Comparison of ENCODE assay signal across 23 cellular contexts in the genomic region with DNA sequence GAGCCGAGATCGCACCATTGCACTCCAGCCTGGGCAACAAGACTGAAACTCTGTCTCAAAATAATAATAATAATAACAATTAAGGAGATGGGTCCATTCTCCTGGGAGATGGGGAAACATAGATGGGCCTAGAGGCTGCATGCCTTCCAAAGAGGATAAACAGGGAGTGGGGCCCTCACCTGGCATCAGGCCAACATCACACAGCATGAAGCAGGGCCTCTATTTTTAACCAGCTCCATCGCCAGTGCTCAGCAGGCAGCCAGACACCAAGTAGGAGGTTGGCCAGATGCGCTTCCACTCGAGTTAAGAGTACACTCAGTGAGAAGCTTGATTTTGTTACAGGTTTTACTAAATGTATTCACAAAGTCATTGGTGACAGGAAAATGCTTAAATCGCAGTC.
"Had no signal": no experiment of that assay in that cellular context is flagged by ENCODE, and none has a peak within 500 bp of the region (broad histone marks: within the 10 kb centered on the region; RNA-seq: fewer than 3 reads in every experiment).

No MANE protein-coding gene starts in this region.

- H3K36me3 ChIP-seq: gastrocnemius medialis, right lobe of liver, thoracic aorta, tibial nerve, upper lobe of left lung had no signal

- DNase-seq: dorsolateral prefrontal cortex; effector CD4-positive, alpha-beta T cell; foreskin fibroblast; gastrocnemius medialis; head of caudate nucleus; mesenchymal stem cell; mucosa of descending colon; naive B cell; right lobe of liver; small intestine; stimulated activated CD4-positive, alpha-beta T cell treated with anti-CD3 and anti-CD28 coated beads, Interleukin-15, amount 100 ng/mL, for 24 hours; stimulated activated CD4-positive, alpha-beta T cell treated with anti-CD3 and anti-CD28 coated beads, Interleukin-2, amount 100 ng/mL, for 48 hours; stimulated activated naive B cell treated with anti-CD40 and anti-IgM and Interleukin-4, amounts not matched to agents 10 μg/mL and 1 μg/mL and 100 μg/mL, for 72 hours had no signal

- H3K4me3 ChIP-seq: dorsolateral prefrontal cortex, gastrocnemius medialis, mucosa of descending colon, right lobe of liver, thoracic aorta, tibial nerve, upper lobe of left lung had no signal

- H3K27ac ChIP-seq: dorsolateral prefrontal cortex, epithelial cell of prostate, gastrocnemius medialis, parathyroid adenoma, right lobe of liver, thoracic aorta, tibial nerve had no signal

- H3K27me3 ChIP-seq: right lobe of liver, upper lobe of left lung had no signal

- H3K36me3 Mint-ChIP-seq: mesothelial cell of epicardium; naive B cell; natural killer cell treated with Interleukin-12 subunit alpha and Interleukin-12 subunit beta and Interleukin-15 and Interleukin-18, amount 100 ng/mL, for 72 hours; stimulated activated naive B cell treated with anti-CD40 and anti-IgM and Interleukin-4, amounts not matched to agents 10 μg/mL and 1 μg/mL and 100 μg/mL, for 72 hours had no signal

- H3K9ac ChIP-seq: parathyroid adenoma had no signal

- H3K4me1 ChIP-seq: gastrocnemius medialis, parathyroid adenoma, right lobe of liver, tibial nerve had no signal

- H3K27ac Mint-ChIP-seq: mesothelial cell of epicardium; naive B cell; natural killer cell treated with Interleukin-12 subunit alpha and Interleukin-12 subunit beta and Interleukin-15 and Interleukin-18, amount 100 ng/mL, for 72 hours; progenitor cell of endocrine pancreas; stimulated activated naive B cell treated with anti-CD40 and anti-IgM and Interleukin-4, amounts not matched to agents 10 μg/mL and 1 μg/mL and 100 μg/mL, for 72 hours; stimulated activated naive CD8-positive, alpha-beta T cell treated with anti-CD3 and anti-CD28 coated beads, Interleukin-15, Interleukin-2, amounts not matched to agents 100 ng/mL and 50 ng/mL, for 24 hours had no signal

- H3K9me3 ChIP-seq: gastrocnemius medialis, mucosa of descending colon, right lobe of liver, thoracic aorta, tibial nerve, upper lobe of left lung had no signal

- H3K9me3 Mint-ChIP-seq: mesothelial cell of epicardium; naive B cell; natural killer cell treated with Interleukin-12 subunit alpha and Interleukin-12 subunit beta and Interleukin-15 and Interleukin-18, amount 100 ng/mL, for 72 hours; neural crest cell; stimulated activated naive B cell treated with anti-CD40 and anti-IgM and Interleukin-4, amounts not matched to agents 10 μg/mL and 1 μg/mL and 100 μg/mL, for 72 hours; stimulated activated naive CD8-positive, alpha-beta T cell treated with anti-CD3 and anti-CD28 coated beads, Interleukin-15, Interleukin-2, amounts not matched to agents 100 ng/mL and 50 ng/mL, for 24 hours had no signal

- H3K4me3 Mint-ChIP-seq: mesothelial cell of epicardium; naive B cell; natural killer cell treated with Interleukin-12 subunit alpha and Interleukin-12 subunit beta and Interleukin-15 and Interleukin-18, amount 100 ng/mL, for 72 hours; neural crest cell; stimulated activated naive B cell treated with anti-CD40 and anti-IgM and Interleukin-4, amounts not matched to agents 10 μg/mL and 1 μg/mL and 100 μg/mL, for 72 hours; stimulated activated naive CD8-positive, alpha-beta T cell treated with anti-CD3 and anti-CD28 coated beads, Interleukin-15, Interleukin-2, amounts not matched to agents 100 ng/mL and 50 ng/mL, for 24 hours had no signal
